Comparison of ENCODE assay signal across 7 cellular contexts in the genomic region with DNA sequence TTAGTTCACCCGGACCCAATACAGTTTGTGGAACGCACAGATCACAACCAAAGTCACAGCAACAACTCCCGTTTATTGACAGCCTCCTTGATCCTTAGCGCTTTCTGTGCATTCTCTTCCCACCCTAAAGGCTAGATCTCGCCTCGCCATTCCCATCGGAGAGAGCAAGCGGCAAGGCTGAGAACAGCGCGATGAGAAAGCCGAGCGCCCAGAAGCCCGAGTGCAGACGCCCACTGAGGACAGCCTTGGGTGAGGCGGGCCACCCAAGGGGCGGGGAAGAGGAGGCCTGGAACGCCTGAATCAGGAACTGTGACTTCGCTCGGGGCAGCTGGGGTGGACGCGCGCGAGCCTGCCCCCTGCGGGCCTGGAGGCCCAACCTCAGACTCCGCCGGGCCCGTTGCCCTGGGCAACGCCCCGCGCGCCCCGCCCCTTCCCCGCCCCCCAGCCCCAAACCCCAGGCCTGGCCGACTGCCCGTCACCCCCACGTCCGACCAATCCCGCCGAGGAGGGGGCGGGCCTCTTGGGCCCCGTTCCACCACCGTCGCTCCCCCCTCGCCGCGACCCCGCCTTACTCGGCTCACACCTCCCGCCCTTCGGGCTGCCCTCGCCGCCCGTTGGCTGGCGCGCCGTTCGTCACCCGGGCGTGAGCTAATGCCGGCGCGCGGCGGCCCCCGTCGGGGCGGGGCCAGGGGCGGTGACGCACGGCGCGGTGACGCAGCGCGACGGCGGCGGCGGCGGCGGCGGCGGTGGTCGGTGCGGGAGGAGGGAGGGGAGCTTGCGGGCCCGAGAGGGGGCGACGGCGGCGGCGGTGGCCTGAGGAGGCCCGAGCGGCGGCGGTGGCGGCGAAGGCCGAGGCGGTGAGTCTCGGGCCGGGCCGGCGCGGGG. TPM values are rescaled to one million over a fixed set of nuclear protein-coding genes. Genes with fewer than 3 reads are reported as not detected.
DNase-seq lines count a peak whose midpoint lies in the region; ATAC-seq, FAIRE-seq and TF ChIP-seq lines count a peak whose summit lies in the region.

A gene with protein sequence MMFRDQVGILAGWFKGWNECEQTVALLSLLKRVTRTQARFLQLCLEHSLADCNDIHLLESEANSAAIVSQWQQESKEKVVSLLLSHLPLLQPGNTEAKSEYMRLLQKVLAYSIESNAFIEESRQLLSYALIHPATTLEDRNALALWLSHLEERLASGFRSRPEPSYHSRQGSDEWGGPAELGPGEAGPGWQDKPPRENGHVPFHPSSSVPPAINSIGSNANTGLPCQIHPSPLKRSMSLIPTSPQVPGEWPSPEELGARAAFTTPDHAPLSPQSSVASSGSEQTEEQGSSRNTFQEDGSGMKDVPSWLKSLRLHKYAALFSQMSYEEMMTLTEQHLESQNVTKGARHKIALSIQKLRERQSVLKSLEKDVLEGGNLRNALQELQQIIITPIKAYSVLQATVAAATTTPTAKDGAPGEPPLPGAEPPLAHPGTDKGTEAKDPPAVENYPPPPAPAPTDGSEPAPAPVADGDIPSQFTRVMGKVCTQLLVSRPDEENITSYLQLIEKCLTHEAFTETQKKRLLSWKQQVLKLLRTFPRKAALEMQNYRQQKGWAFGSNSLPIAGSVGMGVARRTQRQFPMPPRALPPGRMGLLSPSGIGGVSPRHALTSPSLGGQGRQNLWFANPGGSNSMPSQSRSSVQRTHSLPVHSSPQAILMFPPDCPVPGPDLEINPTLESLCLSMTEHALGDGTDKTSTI (plus strand): TSS at position 702 of the 885 bp plus-strand sequence. CDS start 14,473 bp downstream, outside the sequence.

- H3K36me3 ChIP-seq in hepatocyte (replicated peaks; ENCODE audit: insufficient read depth, low read depth), result no peaks in the 10 kb centered on the region

- peaks cover 56% of the 10 kb centered on the region for H3K79me2 ChIP-seq in hepatocyte

- H3K27me3 ChIP-seq in hepatocyte, result no peaks in the 10 kb centered on the region

- H3K9me2 ChIP-seq in hepatocyte (replicated peaks; ENCODE audit: insufficient read depth), result no peaks in the 10 kb centered on the region

- TF ChIP-seq CTCF in astrocyte of the cerebellum (IDR thresholded peaks at IDR 0.05; ENCODE audit: low read depth, low read length, missing control alignments) (peak; percentile 43), hepatocyte (IDR thresholded peaks at IDR 0.05; ENCODE audit: poor library complexity) (peak; percentile 77)

- peak; percentile 97 for FAIRE-seq in GM18507 (lab: Jason Lieb, UNC)

- peaks cover 25% of the 10 kb centered on the region for H4K20me1 ChIP-seq in hepatocyte (ENCODE audit: insufficient read depth, poor library complexity, severe bottlenecking)

- peak within 1 kb of the TSS; percentile 89 for H3K27ac ChIP-seq in hepatocyte

- 1% methylated on average over 24 of the region's 105 CpGs for WGBS in hepatocyte (ENCODE audit: low lambda C conversion rate, missing lambda C conversion rate)

- H2AFZ ChIP-seq in hepatocyte, result peak within 1 kb of the TSS; percentile 90

- H3K4me3 ChIP-seq in astrocyte of the cerebellum (ENCODE audit: low read depth, low read length) (peak within 1 kb of the TSS; percentile 97), hepatocyte (peak within 1 kb of the TSS; percentile 95)

- DNase-seq in GM18507 (ENCODE audit: extremely low spot score, insufficient read length, low read depth) (peak; percentile 93), NCI-H2029 (lab: John Stamatoyannopoulos, UW) (peak; percentile 97), T-helper 22 cell (ENCODE audit: low read depth) (peak; percentile 99), astrocyte of the cerebellum (ENCODE audit: low read depth) (peak; percentile 90), hepatocyte (ENCODE audit: low spot score) (peak; percentile 100), retina (peak; percentile 95)

- H3K4me1 ChIP-seq in hepatocyte (ENCODE audit: insufficient read depth), result peaks cover 16% of the 10 kb centered on the region

- in situ Hi-C loops in astrocyte of the cerebellum (cut with HindIII; ENCODE audit: low sequenced_read_pairs), result no loop called here

- ATAC-seq in HG02981 (IDR thresholded peaks at IDR 0.05; ENCODE audit: unreplicated experiment), result peak; percentile 86

- H3K9me3 ChIP-seq in hepatocyte (ENCODE audit: low read depth), result no peaks in the 10 kb centered on the region

- peak within 1 kb of the TSS; percentile 91 for H3K4me2 ChIP-seq in hepatocyte

RNA-seq across cellular contexts. Expression of the gene that starts here (rescaled TPM):
- total RNA-seq in hepatocyte, result 39.2 and 54.8 TPM in 2 replicates
- 61.0 and 66.5 TPM in 2 replicates for polyA plus RNA-seq in hepatocyte

Comparison
In these comparisons a context has a peak if more than half of its experiments do, and no peak if none do; other contexts are left out.
1. Peak in every context shown above with its lines: DNase-seq, ATAC-seq, H3K4me3 ChIP-seq and H3K27ac ChIP-seq.